ENCODE assay signal across 9 cellular contexts in genomic region chr17:28491286-28491685, GRCh38. TPM values are rescaled to one million over a fixed set of nuclear protein-coding genes. Genes with fewer than 3 reads are reported as not detected.
"Had no signal": no experiment of that assay in that cellular context is flagged by ENCODE, and none has a peak within 500 bp of the region (broad histone marks: within the 10 kb centered on the region; RNA-seq: fewer than 3 reads in every experiment).

No MANE protein-coding gene starts in this region.

- H3K4me3 Mint-ChIP-seq: GM23338, HFFc6 had no signal

- H3K36me3 ChIP-seq: HAP-1 had no signal

- H3K4me1 ChIP-seq: HAP-1 had no signal

- FAIRE-seq: K562 had no signal

- H3K9me3 Mint-ChIP-seq: GM23338, HFFc6 had no signal

- DNase-seq: H7, HFFc6, IMR-90 had no signal

- H3K27ac Mint-ChIP-seq: GM23338, HFFc6 had no signal

- H2AFZ ChIP-seq: GM23338 had no signal

- H3K27ac ChIP-seq: HL-60 had no signal

- H3K9me3 ChIP-seq: HAP-1 had no signal

- H3K4me1 Mint-ChIP-seq: GM23338 had no signal

- H3K4me2 ChIP-seq: GM23338 had no signal

- H3K4me3 ChIP-seq: GM23338, HAP-1, K562 had no signal

RNA-seq across cellular contexts. Expression of gene FOXN1, which starts 14.9 kb away (rescaled TPM):
- total RNA-seq: GM23338, H4, H7, HFFc6, HT1080, IMR-90, K562 had no signal
- polyA plus RNA-seq: GM23338, IMR-90, K562 had no signal

RNA-seq across cellular contexts. Expression of gene SLC13A2, which starts 17.8 kb away (rescaled TPM):
- total RNA-seq: GM23338, H4, H7, HT1080, IMR-90 had no signal
- polyA plus RNA-seq: GM23338, IMR-90, K562 had no signal
